In the genomic region with DNA sequence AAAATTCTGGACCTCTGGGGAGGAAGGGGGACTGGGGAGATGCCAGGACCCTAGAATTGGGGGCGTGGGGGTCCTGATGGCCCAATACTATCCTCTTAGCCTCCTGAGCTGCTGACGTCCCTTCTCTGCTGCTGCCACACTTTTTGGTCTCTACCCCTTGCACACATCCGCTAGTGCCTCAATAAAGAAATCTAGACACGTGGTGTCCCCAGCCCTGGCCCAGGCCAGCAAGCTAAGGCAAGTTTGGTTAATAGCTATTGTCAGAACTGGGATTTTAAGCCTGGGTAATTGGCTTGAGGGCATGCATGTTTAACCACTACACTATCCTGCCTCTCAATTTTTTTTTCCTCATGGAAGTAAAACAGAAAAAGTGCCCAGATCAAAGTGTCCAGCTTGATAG, we compare ENCODE assay signal across 8 cellular contexts. TPM values are rescaled to one million over a fixed set of nuclear protein-coding genes. Genes with fewer than 3 reads are reported as not detected.
DNase-seq lines count a peak whose midpoint lies in the region; ATAC-seq, FAIRE-seq and TF ChIP-seq lines count a peak whose summit lies in the region.

No MANE protein-coding gene starts in this region.

- H3K79me2 ChIP-seq in endothelial cell of umbilical vein (ENCODE audit: control insufficient read depth, insufficient read depth, low read length): no peaks in the 10 kb centered on the region

- H3K4me3 ChIP-seq in endothelial cell of umbilical vein (replicated peaks in 1 of 3; ENCODE audit: insufficient read depth in 1 of 3, low read depth in 1 of 3, low read length in 3 of 3): no peak overlapping the region

- peak overlapping the region; percentile 99 for H3K27ac Mint-ChIP-seq in T-helper 2 cell treated with Interferon-gamma antibody and Interleukin-4, amounts not matched to agents 5 μg/mL and 100 μg/mL, for 36 hours

- peak; percentile 35 for DNase-seq in T-helper 2 cell treated with Interferon-gamma antibody and Interleukin-4, amounts not matched to agents 5 μg/mL and 100 μg/mL, for 36 hours (ENCODE audit: low spot score)
- DNase-seq in endothelial cell of umbilical vein (ENCODE audit: low read depth, low spot score) (no peak), NCI-H748 (lab: John Stamatoyannopoulos, UW; ENCODE audit: unreplicated experiment) (no peak), Kasumi-1 (lab: John Stamatoyannopoulos, UW) (no peak), hepatic stellate cell (ENCODE audit: low spot score) (no peak)
- DNase-seq in stimulated activated CD4-positive, alpha-beta T cell treated with anti-CD3 and anti-CD28 coated beads, Interleukin-4, amount 100 ng/mL, for 24 hours: peak; percentile 43

- no peaks in the 10 kb centered on the region for H3K9me3 ChIP-seq in endothelial cell of umbilical vein (replicated peaks; ENCODE audit: control insufficient read depth, insufficient read depth, low read length)

- POLR2A ChIA-PET in endothelial cell of umbilical vein (lab: Charles Lee): no interaction called here

- no peaks in the 10 kb centered on the region for H3K27me3 ChIP-seq in endothelial cell of umbilical vein (ENCODE audit: control insufficient read depth in 2 of 2, insufficient read depth in 2 of 2, low read length in 2 of 2)

- no peaks in the 10 kb centered on the region for H3K27me3 Mint-ChIP-seq in T-helper 2 cell treated with Interferon-gamma antibody and Interleukin-4, amounts not matched to agents 5 μg/mL and 100 μg/mL, for 36 hours (ENCODE audit: low read depth)

- BruUV-seq in endothelial cell of umbilical vein (replicated peaks; lab: Mats Ljungman, UMichigan): no TSS peak

- peaks cover 32% of the 10 kb centered on the region for H3K4me1 Mint-ChIP-seq in T-helper 2 cell treated with Interferon-gamma antibody and Interleukin-4, amounts not matched to agents 5 μg/mL and 100 μg/mL, for 36 hours (ENCODE audit: low read depth)

- CTCF ChIA-PET in endothelial cell of umbilical vein (lab: Charles Lee): interaction anchor here (1.5 to 3.2 kb wide), 4 partner anchors 9 to 119 kb away, joined by 3 to 44 read pairs (median 10); no protein-coding TSS in a partner anchor

- no peak for TF ChIP-seq POLR2A in endothelial cell of umbilical vein (IDR thresholded peaks at IDR 0.05; ENCODE audit: low read depth, low read length)

- H3K4me2 ChIP-seq in endothelial cell of umbilical vein (ENCODE audit: insufficient read depth, low read length): peak overlapping the region; percentile 37

- dilution Hi-C loops in endothelial cell of umbilical vein (cut with MboI; ENCODE audit: extremely low pct_ligation_motif_present, low sequenced_read_pairs): no loop called here

- no peak for TF ChIP-seq CTCF in endothelial cell of umbilical vein (IDR thresholded peaks at IDR 0.05; ENCODE audit: extremely low read depth in 1 of 2, insufficient read depth in 1 of 2, low read depth in 1 of 2, low read length in 2 of 2)

- H3K36me3 ChIP-seq in endothelial cell of umbilical vein (ENCODE audit: control insufficient read depth in 2 of 2, extremely low read depth in 1 of 2, insufficient read depth in 2 of 2, low read length in 2 of 2): no peaks in the 10 kb centered on the region

- no peak for FAIRE-seq in endothelial cell of umbilical vein (lab: Jason Lieb, UNC)

- intact Hi-C loops in endothelial cell of umbilical vein (cut with micrococcal nuclease): no loop called here

- ATAC-seq in GM19351 (IDR thresholded peaks at IDR 0.05; ENCODE audit: unreplicated experiment): peak; percentile 49
- no peak for ATAC-seq in HG03196 (IDR thresholded peaks at IDR 0.05; ENCODE audit: unreplicated experiment)

- no peaks in the 10 kb centered on the region for H3K9me1 ChIP-seq in endothelial cell of umbilical vein (replicated peaks; ENCODE audit: control insufficient read depth, extremely low read depth, insufficient read depth, low read length)

- no peak overlapping the region for H2AFZ ChIP-seq in endothelial cell of umbilical vein (ENCODE audit: low read depth, low read length)

- H3K9ac ChIP-seq in endothelial cell of umbilical vein (replicated peaks; ENCODE audit: extremely low read depth, insufficient read depth, low read length): no peak overlapping the region

- no peaks in the 10 kb centered on the region for H4K20me1 ChIP-seq in endothelial cell of umbilical vein (replicated peaks; ENCODE audit: control insufficient read depth, extremely low read depth, insufficient read depth, low read length)

- no peak overlapping the region for H3K27ac ChIP-seq in endothelial cell of umbilical vein (ENCODE audit: insufficient read depth, low read depth, low read length)

- peaks cover 6% of the 10 kb centered on the region for H3K4me1 ChIP-seq in endothelial cell of umbilical vein (ENCODE audit: control insufficient read depth, extremely low read depth, insufficient read depth, low read length)

- peak overlapping the region; percentile 91 for H3K4me3 Mint-ChIP-seq in T-helper 2 cell treated with Interferon-gamma antibody and Interleukin-4, amounts not matched to agents 5 μg/mL and 100 μg/mL, for 36 hours

- peaks cover 51% of the 10 kb centered on the region for H3K36me3 Mint-ChIP-seq in T-helper 2 cell treated with Interferon-gamma antibody and Interleukin-4, amounts not matched to agents 5 μg/mL and 100 μg/mL, for 36 hours (ENCODE audit: low read depth)

- H3K9me3 Mint-ChIP-seq in T-helper 2 cell treated with Interferon-gamma antibody and Interleukin-4, amounts not matched to agents 5 μg/mL and 100 μg/mL, for 36 hours: peaks cover 25% of the 10 kb centered on the region

TF ChIP-seq in endothelial cell of umbilical vein, 7 proteins besides CTCF, POLR2A, EP300 and RAD21:
- TF ChIP-seq JUN (IDR thresholded peaks at IDR 0.05; ENCODE audit: borderline replicate concordance, insufficient read depth, insufficient read length, low read depth): no peak
- TF ChIP-seq MYC (IDR thresholded peaks at IDR 0.05; ENCODE audit: low read depth, low read length): no peak
- TF ChIP-seq, protein P1, sequence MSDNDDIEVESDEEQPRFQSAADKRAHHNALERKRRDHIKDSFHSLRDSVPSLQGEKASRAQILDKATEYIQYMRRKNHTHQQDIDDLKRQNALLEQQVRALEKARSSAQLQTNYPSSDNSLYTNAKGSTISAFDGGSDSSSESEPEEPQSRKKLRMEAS (IDR thresholded peaks at IDR 0.05; ENCODE audit: insufficient read depth, insufficient read length): no peak
- TF ChIP-seq EZH2 (IDR thresholded peaks at IDR 0.05; ENCODE audit: borderline replicate concordance, low read depth, low read length, severe bottlenecking): no peak
- no peak for TF ChIP-seq FOS (IDR thresholded peaks at IDR 0.05; ENCODE audit: borderline replicate concordance, insufficient read depth, low read length)
- TF ChIP-seq POLR2AphosphoS5 (IDR thresholded peaks at IDR 0.05; ENCODE audit: insufficient read depth, low read depth, low read length): no peak

RNA-seq across cellular contexts. Expression of a gene that starts 1.0 kb away (rescaled TPM):
- total RNA-seq in endothelial cell of umbilical vein: 2.4 and 3.1 TPM in 2 replicates
- polyA plus RNA-seq in endothelial cell of umbilical vein: 1.3 and 1.7 TPM in 2 replicates
- polyA plus RNA-seq in endothelial cell of umbilical vein (2011; cell fraction: cytosol; rRNA removed): 1.5 and 1.6 TPM in 2 replicates
- 1.0 and 1.4 TPM in 2 replicates for polyA plus RNA-seq in endothelial cell of umbilical vein (2011; cell fraction: nucleus; rRNA removed)
- 5.5 and 6.4 TPM in 2 replicates for polyA plus RNA-seq in endothelial cell of umbilical vein (2012)
- 4.2 and 5.3 TPM in 2 replicates for polyA minus RNA-seq in endothelial cell of umbilical vein
- not detected for polyA minus RNA-seq in endothelial cell of umbilical vein (2011; cell fraction: cytosol; rRNA and poly(A)+ RNA removed)
- 1.9 and 2.5 TPM in 2 replicates for polyA minus RNA-seq in endothelial cell of umbilical vein (2011; cell fraction: nucleus; rRNA and poly(A)+ RNA removed)

RNA-seq across cellular contexts. Expression of a gene that starts 41.0 kb away (rescaled TPM):
- 15.9 and 19.8 TPM in 2 replicates for total RNA-seq in endothelial cell of umbilical vein
- 13.1 and 15.7 TPM in 2 replicates for polyA plus RNA-seq in endothelial cell of umbilical vein
- 8.4 TPM in 2 replicates for polyA plus RNA-seq in endothelial cell of umbilical vein (2011; cell fraction: cytosol; rRNA removed)
- 12.6 and 13.4 TPM in 2 replicates for polyA plus RNA-seq in endothelial cell of umbilical vein (2011; cell fraction: nucleus; rRNA removed)
- polyA plus RNA-seq in endothelial cell of umbilical vein (2012): 11.0 and 14.9 TPM in 2 replicates
- 25.8 and 31.3 TPM in 2 replicates for polyA minus RNA-seq in endothelial cell of umbilical vein
- 25.1 TPM for polyA minus RNA-seq in endothelial cell of umbilical vein (2011; cell fraction: cytosol; rRNA and poly(A)+ RNA removed)
- 8.3 and 8.7 TPM in 2 replicates for polyA minus RNA-seq in endothelial cell of umbilical vein (2011; cell fraction: nucleus; rRNA and poly(A)+ RNA removed)

Comparison
In these comparisons a context has a peak if more than half of its experiments do, and no peak if none do; other contexts are left out.
1. DNase-seq: peak in T-helper 2 cell treated with Interferon-gamma antibody and Interleukin-4, amounts not matched to agents 5 μg/mL and 100 μg/mL, for 36 hours (single experiment) and stimulated activated CD4-positive, alpha-beta T cell treated with anti-CD3 and anti-CD28 coated beads, Interleukin-4, amount 100 ng/mL, for 24 hours (single experiment); none in endothelial cell of umbilical vein (single experiment), NCI-H748 (single experiment), Kasumi-1 (0 of 2) and hepatic stellate cell (single experiment).